Comparison of ENCODE assay signal across 8 cellular contexts in the genomic region with DNA sequence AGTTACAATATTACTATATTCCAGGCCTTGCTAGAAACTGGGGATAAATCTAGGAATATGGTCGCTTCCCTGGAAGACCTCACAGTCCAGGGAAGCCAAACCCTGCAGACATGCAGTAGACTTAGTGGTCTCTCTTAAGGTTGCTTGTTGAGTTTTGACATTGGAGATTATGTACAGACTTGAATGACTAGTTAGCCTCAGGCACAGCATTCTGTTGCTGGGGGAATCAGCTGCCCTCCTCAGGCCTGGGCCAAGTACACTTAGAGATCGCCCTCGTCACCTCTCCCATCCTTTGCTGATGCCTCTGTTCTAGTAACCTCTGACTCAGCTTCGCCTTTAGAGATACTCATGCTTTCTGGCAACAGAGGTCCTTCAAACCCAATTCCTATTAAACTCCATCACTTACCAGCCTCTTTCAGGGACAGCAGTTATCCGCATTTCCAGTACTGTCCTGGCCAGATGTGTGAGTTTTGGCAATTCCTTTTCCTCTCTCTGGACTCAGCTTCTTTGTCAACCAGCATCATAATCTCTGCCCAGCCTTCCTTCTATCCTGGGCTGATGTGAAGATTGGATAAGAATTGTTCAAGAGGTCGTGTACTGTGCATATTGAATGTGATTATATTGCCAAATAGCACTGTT. TPM values are rescaled to one million over a fixed set of nuclear protein-coding genes. Genes with fewer than 3 reads are reported as not detected.
DNase-seq lines count a peak whose midpoint lies in the region; ATAC-seq and TF ChIP-seq lines count a peak whose summit lies in the region.

No MANE protein-coding gene starts in this region.

- H3K4me1 ChIP-seq in SJSA1 (replicated peaks) (peaks cover 12% of the 10 kb centered on the region), fibroblast of lung (ENCODE audit: control insufficient read depth, extremely low read depth, insufficient read depth, low read length) (peaks cover 8% of the 10 kb centered on the region), skeletal muscle satellite cell (ENCODE audit: control insufficient read depth, insufficient read depth, low read length) (peaks cover 18% of the 10 kb centered on the region)

- H3K9ac ChIP-seq in fibroblast of lung (ENCODE audit: insufficient read depth, low read length) (no peak overlapping the region), skeletal muscle satellite cell (ENCODE audit: low read depth, low read length) (peak overlapping the region; percentile 93)

- no peak for ATAC-seq in HG03045 (IDR thresholded peaks at IDR 0.05; ENCODE audit: unreplicated experiment)

- DNase-seq in SJSA1 (ENCODE audit: low read depth in 1 of 2, low spot score in 2 of 2) (no peak), fibroblast of lung (ENCODE audit: low read depth in 2 of 2) (peak in 1 of 2 donors; percentile 9), cerebellum (ENCODE audit: low spot score) (no peak), HT-29 (ENCODE audit: low spot score) (no peak), hippocampal formation (lab: John Stamatoyannopoulos, UW) (no peak)

- no peaks in the 10 kb centered on the region for H3K79me2 ChIP-seq in fibroblast of lung (ENCODE audit: control insufficient read depth, insufficient read depth, low read length)

- peak overlapping the region; percentile 94 for H3K4me2 ChIP-seq in fibroblast of lung (ENCODE audit: extremely low read depth, insufficient read depth, low read length)
- H3K4me2 ChIP-seq in skeletal muscle satellite cell (ENCODE audit: low read length) = peak overlapping the region; percentile 81

- peak overlapping the region; percentile 96 for H3K27ac ChIP-seq in SJSA1
- H3K27ac ChIP-seq in fibroblast of lung (ENCODE audit: insufficient read depth, low read length) = peak overlapping the region; percentile 97

- H3K27me3 ChIP-seq in SJSA1 (replicated peaks) (no peaks in the 10 kb centered on the region), fibroblast of lung (ENCODE audit: control insufficient read depth, insufficient read depth, low read length) (no peaks in the 10 kb centered on the region), skeletal muscle satellite cell (ENCODE audit: control insufficient read depth, insufficient read depth, low read length) (no peaks in the 10 kb centered on the region)

- H3K36me3 ChIP-seq in SJSA1 (no peaks in the 10 kb centered on the region; the same call in 1 of the 2 replicates), fibroblast of lung (ENCODE audit: control insufficient read depth, insufficient read depth, low read length) (no peaks in the 10 kb centered on the region), skeletal muscle satellite cell (ENCODE audit: insufficient read depth, low read length) (no peaks in the 10 kb centered on the region)

- H4K20me1 ChIP-seq in fibroblast of lung (ENCODE audit: control insufficient read depth, extremely low read depth, insufficient read depth, low read length) = no peaks in the 10 kb centered on the region

- no peak for TF ChIP-seq CTCF in GM12875 (IDR thresholded peaks at IDR 0.05; ENCODE audit: borderline replicate concordance, insufficient read depth, low read depth, low read length)
- TF ChIP-seq CTCF in fibroblast of lung (conservative IDR thresholded peaks at IDR 0.05 in 1 of 2, IDR thresholded peaks at IDR 0.05 in 1 of 2; ENCODE audit: low read depth in 1 of 2, low read length in 2 of 2) = no peak

- peak overlapping the region; percentile 88 for H2AFZ ChIP-seq in fibroblast of lung (ENCODE audit: low read length)

- H3K4me3 ChIP-seq in GM12875 (ENCODE audit: low read depth, low read length) = peak overlapping the region; percentile 61
- H3K4me3 ChIP-seq in SJSA1 = peak overlapping the region; percentile 57
- H3K4me3 ChIP-seq in fibroblast of lung (replicated peaks in 1 of 4; ENCODE audit: control extremely low read depth in 1 of 4, insufficient read depth in 1 of 4, low read depth in 3 of 4, low read length in 4 of 4) = peak overlapping the region; percentile 62 to 82 (median 66)
- peak overlapping the region; percentile 77 for H3K4me3 ChIP-seq in skeletal muscle satellite cell (ENCODE audit: low read length)

- H3K9me3 ChIP-seq in SJSA1 (replicated peaks) (no peaks in the 10 kb centered on the region), fibroblast of lung (ENCODE audit: control insufficient read depth, insufficient read depth, low read depth, low read length) (no peaks in the 10 kb centered on the region), skeletal muscle satellite cell (replicated peaks; ENCODE audit: low read length) (no peaks in the 10 kb centered on the region)

RNA-seq across cellular contexts. Expression of a gene that starts 0.8 kb away (rescaled TPM):
- total RNA-seq in SJSA1 (2014; rRNA removed; shearing (Covaris generic)) = 23.5 and 46.9 TPM in 2 replicates
- total RNA-seq in fibroblast of lung (20.8 and 24.8 TPM in 2 replicates), cerebellum (8.5 TPM)
- 97.2 and 174 TPM in 2 replicates for polyA plus RNA-seq in fibroblast of lung
- polyA plus RNA-seq in fibroblast of lung (2012) = 67.6 and 112 TPM in 2 replicates
- 10.2 and 60.4 TPM in 2 replicates for polyA minus RNA-seq in fibroblast of lung (ENCODE audit: low replicate concordance)
- total RNA-seq in skeletal muscle satellite cell (2012; rRNA removed) = 26.6 and 34.0 TPM in 2 replicates
- total RNA-seq in HT-29 (2014; rRNA removed; shearing (Covaris generic)) = 81.1 and 85.9 TPM in 2 replicates

RNA-seq across cellular contexts. Expression of a gene that starts 7.6 kb away (rescaled TPM):
- total RNA-seq in SJSA1 (2014; rRNA removed; shearing (Covaris generic)) = not detected in 2 replicates
- total RNA-seq in fibroblast of lung (not detected in 2 replicates), cerebellum (not detected)
- polyA plus RNA-seq in fibroblast of lung = not detected in 2 replicates
- polyA plus RNA-seq in fibroblast of lung (2012) = not detected in 2 replicates
- not detected in 2 replicates for polyA minus RNA-seq in fibroblast of lung (ENCODE audit: low replicate concordance)
- total RNA-seq in skeletal muscle satellite cell (2012; rRNA removed) = under 0.01 TPM in 1 of 2 replicates, not detected in the other
- total RNA-seq in HT-29 (2014; rRNA removed; shearing (Covaris generic)) = 0.08 TPM in 1 of 2 replicates, not detected in the other

RNA-seq across cellular contexts. Expression of a gene that starts 10.2 kb away (rescaled TPM):
- 51.2 and 76.8 TPM in 2 replicates for total RNA-seq in SJSA1 (2014; rRNA removed; shearing (Covaris generic))
- total RNA-seq in fibroblast of lung (80.9 and 90.3 TPM in 2 replicates), cerebellum (36.8 TPM)
- 137 and 183 TPM in 2 replicates for polyA plus RNA-seq in fibroblast of lung
- polyA plus RNA-seq in fibroblast of lung (2012) = 152 and 213 TPM in 2 replicates
- polyA minus RNA-seq in fibroblast of lung (ENCODE audit: low replicate concordance) = 208 and 507 TPM in 2 replicates
- total RNA-seq in skeletal muscle satellite cell (2012; rRNA removed) = 115 and 174 TPM in 2 replicates
- 143 and 161 TPM in 2 replicates for total RNA-seq in HT-29 (2014; rRNA removed; shearing (Covaris generic))

RNA-seq across cellular contexts. Expression of a gene that starts 22.2 kb away (rescaled TPM):
- not detected in 2 replicates for total RNA-seq in SJSA1 (2014; rRNA removed; shearing (Covaris generic))
- total RNA-seq in fibroblast of lung (0.26 and 0.99 TPM in 2 replicates), cerebellum (not detected)
- 1.4 TPM in 2 replicates for polyA plus RNA-seq in fibroblast of lung
- polyA plus RNA-seq in fibroblast of lung (2012) = 2.0 and 3.0 TPM in 2 replicates
- polyA minus RNA-seq in fibroblast of lung (ENCODE audit: low replicate concordance) = 0.63 TPM in 1 of 2 replicates, not detected in the other
- total RNA-seq in skeletal muscle satellite cell (2012; rRNA removed) = 0.66 and 0.76 TPM in 2 replicates
- total RNA-seq in HT-29 (2014; rRNA removed; shearing (Covaris generic)) = not detected in 2 replicates

RNA-seq across cellular contexts. Expression of a gene that starts 32.6 kb away (rescaled TPM):
- 4.1 TPM in 1 of 2 replicates, not detected in the other for total RNA-seq in SJSA1 (2014; rRNA removed; shearing (Covaris generic))
- total RNA-seq in fibroblast of lung (5.0 and 5.4 TPM in 2 replicates), cerebellum (12.5 TPM)
- polyA plus RNA-seq in fibroblast of lung = 6.9 and 8.9 TPM in 2 replicates
- polyA plus RNA-seq in fibroblast of lung (2012) = 9.0 and 9.9 TPM in 2 replicates
- polyA minus RNA-seq in fibroblast of lung (ENCODE audit: low replicate concordance) = 6.2 and 10.5 TPM in 2 replicates
- 3.0 and 6.1 TPM in 2 replicates for total RNA-seq in skeletal muscle satellite cell (2012; rRNA removed)
- total RNA-seq in HT-29 (2014; rRNA removed; shearing (Covaris generic)) = 26.4 and 33.5 TPM in 2 replicates
